1 cellular context compared by ENCODE assay signal in genomic region chr7:95028683-95029082, GRCh38.
TF ChIP-seq lines count a peak whose summit lies in the region.

No MANE protein-coding gene starts in this region.

TF ChIP-seq in HepG2, 621 proteins besides CTCF, POLR2A, EP300 and RAD21 (continued from another document and continues in another):
- TF ChIP-seq MBD4 (IDR thresholded peaks at IDR 0.05; ENCODE audit: borderline replicate concordance, low read length) (0 out of 2 replicates have a peak, but pooled peaks have one; percentile 52), KAT8 (CRISPR knock-in tag; IDR thresholded peaks at IDR 0.05) (peak; percentile 39; the same call in 1 of the 2 replicates), RERE (CRISPR knock-in tag; IDR thresholded peaks at IDR 0.05; ENCODE audit: low read depth) (peak; percentile 69), POLR2AphosphoS2 (IDR thresholded peaks at IDR 0.05; ENCODE audit: low read depth, low read length) (no peak), ZSCAN29 (CRISPR knock-in tag; conservative IDR thresholded peaks at IDR 0.05) (peak; percentile 55; the same call in 1 of the 2 replicates), FOXJ3 (CRISPR knock-in tag; IDR thresholded peaks at IDR 0.05; ENCODE audit: borderline replicate concordance) (peak; percentile 80; the same call in 1 of the 2 replicates), CREM (IDR thresholded peaks at IDR 0.05) (peak; percentile 81), CREM (CRISPR knock-in tag; IDR thresholded peaks at IDR 0.05) (no peak), ZNF879 (CRISPR knock-in tag; IDR thresholded peaks at IDR 0.05) (no peak), HDAC2 (CRISPR knock-in tag; IDR thresholded peaks at IDR 0.05) (peak; percentile 93), IRF9 (CRISPR knock-in tag; IDR thresholded peaks at IDR 0.05; ENCODE audit: borderline replicate concordance) (no peak), SOX5 (CRISPR knock-in tag; IDR thresholded peaks at IDR 0.05; ENCODE audit: borderline replicate concordance) (peak; percentile 86; the same call in 1 of the 2 replicates), ZNF678 (CRISPR knock-in tag; IDR thresholded peaks at IDR 0.05) (no peak), ZNF3 (CRISPR knock-in tag; IDR thresholded peaks at IDR 0.05) (no peak), CCDC6 (CRISPR knock-in tag; IDR thresholded peaks at IDR 0.05) (no peak), FOXA3 (CRISPR knock-in tag; IDR thresholded peaks at IDR 0.05) (peak; percentile 88), SALL1 (CRISPR knock-in tag; IDR thresholded peaks at IDR 0.05) (peak; percentile 68; the same call in 1 of the 2 replicates), MBNL3 (CRISPR knock-in tag; conservative IDR thresholded peaks at IDR 0.05) (no peak), CBX5 (CRISPR knock-in tag; IDR thresholded peaks at IDR 0.05; ENCODE audit: borderline replicate concordance) (no peak), MAX (IDR thresholded peaks at IDR 0.05) (0 out of 2 replicates have a peak, but pooled peaks have one; percentile 23), BCLAF1 (IDR thresholded peaks at IDR 0.05) (no peak), ZNF496 (CRISPR knock-in tag; IDR thresholded peaks at IDR 0.05; ENCODE audit: insufficient replicate concordance) (no peak), NR2F1 (CRISPR knock-in tag; IDR thresholded peaks at IDR 0.05) (peak in 1 of 2 experiments; percentile 46; a peak in 1 of 4 replicates), SOX13 (IDR thresholded peaks at IDR 0.05) (0 out of 2 replicates have a peak, but pooled peaks have one; percentile 50), SOX13 (CRISPR knock-in tag; conservative IDR thresholded peaks at IDR 0.05 in 1 of 2, IDR thresholded peaks at IDR 0.05 in 1 of 2) (peak in 1 of 2 experiments; percentile 86; a peak in 2 of 4 replicates), ZNF780A (CRISPR knock-in tag; IDR thresholded peaks at IDR 0.05) (no peak), ZMYM4 (CRISPR knock-in tag; IDR thresholded peaks at IDR 0.05) (peak; percentile 69), GTF2F1 (IDR thresholded peaks at IDR 0.05; ENCODE audit: low read length) (no peak), MIER2 (CRISPR knock-in tag; IDR thresholded peaks at IDR 0.05) (0 out of 2 replicates have a peak, but pooled peaks have one; percentile 44), KDM2A (CRISPR knock-in tag; IDR thresholded peaks at IDR 0.05; ENCODE audit: borderline replicate concordance, low read depth) (no peak), SAFB2 (CRISPR knock-in tag; IDR thresholded peaks at IDR 0.05; ENCODE audit: borderline replicate concordance, low read depth) (no peak), TEAD3 (CRISPR knock-in tag; optimal IDR thresholded peaks at IDR 0.05; ENCODE audit: borderline replicate concordance) (peak; percentile 52), CEBPG (CRISPR knock-in tag; IDR thresholded peaks at IDR 0.05) (peak; percentile 28; the same call in 1 of the 2 replicates), ZNF776 (CRISPR knock-in tag; IDR thresholded peaks at IDR 0.05) (no peak), TBX3 (IDR thresholded peaks at IDR 0.05; ENCODE audit: borderline replicate concordance) (peak; percentile 84), ZNF652 (CRISPR knock-in tag; IDR thresholded peaks at IDR 0.05; ENCODE audit: borderline replicate concordance, low read depth) (peak; percentile 25; the same call in 1 of the 2 replicates), TOPORS (CRISPR knock-in tag; IDR thresholded peaks at IDR 0.05) (0 out of 2 replicates have a peak, but pooled peaks have one; percentile 30), ZNF251 (CRISPR knock-in tag; IDR thresholded peaks at IDR 0.05) (no peak), CREB1 (IDR thresholded peaks at IDR 0.05) (no peak), CREB1 (CRISPR knock-in tag; IDR thresholded peaks at IDR 0.05) (peak; percentile 42), FOXA1 (IDR thresholded peaks at IDR 0.05) (no peak), FOXA1 (CRISPR knock-in tag; IDR thresholded peaks at IDR 0.05) (peak; percentile 87), TCF7 (IDR thresholded peaks at IDR 0.05; ENCODE audit: low read depth) (peak; percentile 84)
- TF ChIP-seq, protein P1, sequence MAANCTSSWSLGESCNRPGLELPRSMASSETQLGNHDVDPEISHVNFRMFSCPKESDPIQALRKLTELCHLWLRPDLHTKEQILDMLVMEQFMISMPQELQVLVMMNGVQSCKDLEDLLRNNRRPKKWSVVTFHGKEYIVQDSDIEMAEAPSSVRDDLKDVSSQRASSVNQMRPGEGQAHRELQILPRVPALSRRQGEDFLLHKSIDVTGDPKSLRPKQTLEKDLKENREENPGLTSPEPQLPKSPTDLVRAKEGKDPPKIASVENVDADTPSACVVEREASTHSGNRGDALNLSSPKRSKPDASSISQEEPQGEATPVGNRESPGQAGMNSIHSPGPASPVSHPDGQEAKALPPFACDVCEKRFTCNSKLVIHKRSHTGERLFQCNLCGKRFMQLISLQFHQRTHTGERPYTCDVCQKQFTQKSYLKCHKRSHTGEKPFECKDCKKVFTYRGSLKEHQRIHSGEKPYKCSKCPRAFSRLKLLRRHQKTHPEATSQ (CRISPR knock-in tag; IDR thresholded peaks at IDR 0.05; ENCODE audit: borderline replicate concordance), result peak; percentile 43; the same call in 1 of the 2 replicates
- TF ChIP-seq, protein P2, sequence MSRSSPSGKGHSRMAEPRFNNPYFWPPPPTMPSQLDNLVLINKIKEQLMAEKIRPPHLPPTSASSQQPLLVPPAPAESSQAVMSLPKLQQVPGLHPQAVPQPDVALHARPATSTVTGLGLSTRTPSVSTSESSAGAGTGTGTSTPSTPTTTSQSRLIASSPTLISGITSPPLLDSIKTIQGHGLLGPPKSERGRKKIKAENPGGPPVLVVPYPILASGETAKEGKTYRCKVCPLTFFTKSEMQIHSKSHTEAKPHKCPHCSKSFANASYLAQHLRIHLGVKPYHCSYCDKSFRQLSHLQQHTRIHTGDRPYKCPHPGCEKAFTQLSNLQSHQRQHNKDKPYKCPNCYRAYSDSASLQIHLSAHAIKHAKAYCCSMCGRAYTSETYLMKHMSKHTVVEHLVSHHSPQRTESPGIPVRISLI (CRISPR knock-in tag; IDR thresholded peaks at IDR 0.05; ENCODE audit: borderline replicate concordance), result peak; percentile 92; the same call in 1 of the 2 replicates
- TF ChIP-seq, protein P3, sequence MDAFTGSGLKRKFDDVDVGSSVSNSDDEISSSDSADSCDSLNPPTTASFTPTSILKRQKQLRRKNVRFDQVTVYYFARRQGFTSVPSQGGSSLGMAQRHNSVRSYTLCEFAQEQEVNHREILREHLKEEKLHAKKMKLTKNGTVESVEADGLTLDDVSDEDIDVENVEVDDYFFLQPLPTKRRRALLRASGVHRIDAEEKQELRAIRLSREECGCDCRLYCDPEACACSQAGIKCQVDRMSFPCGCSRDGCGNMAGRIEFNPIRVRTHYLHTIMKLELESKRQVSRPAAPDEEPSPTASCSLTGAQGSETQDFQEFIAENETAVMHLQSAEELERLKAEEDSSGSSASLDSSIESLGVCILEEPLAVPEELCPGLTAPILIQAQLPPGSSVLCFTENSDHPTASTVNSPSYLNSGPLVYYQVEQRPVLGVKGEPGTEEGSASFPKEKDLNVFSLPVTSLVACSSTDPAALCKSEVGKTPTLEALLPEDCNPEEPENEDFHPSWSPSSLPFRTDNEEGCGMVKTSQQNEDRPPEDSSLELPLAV (CRISPR knock-in tag; conservative IDR thresholded peaks at IDR 0.05; ENCODE audit: low read depth), result no peak
- TF ChIP-seq, protein P4, sequence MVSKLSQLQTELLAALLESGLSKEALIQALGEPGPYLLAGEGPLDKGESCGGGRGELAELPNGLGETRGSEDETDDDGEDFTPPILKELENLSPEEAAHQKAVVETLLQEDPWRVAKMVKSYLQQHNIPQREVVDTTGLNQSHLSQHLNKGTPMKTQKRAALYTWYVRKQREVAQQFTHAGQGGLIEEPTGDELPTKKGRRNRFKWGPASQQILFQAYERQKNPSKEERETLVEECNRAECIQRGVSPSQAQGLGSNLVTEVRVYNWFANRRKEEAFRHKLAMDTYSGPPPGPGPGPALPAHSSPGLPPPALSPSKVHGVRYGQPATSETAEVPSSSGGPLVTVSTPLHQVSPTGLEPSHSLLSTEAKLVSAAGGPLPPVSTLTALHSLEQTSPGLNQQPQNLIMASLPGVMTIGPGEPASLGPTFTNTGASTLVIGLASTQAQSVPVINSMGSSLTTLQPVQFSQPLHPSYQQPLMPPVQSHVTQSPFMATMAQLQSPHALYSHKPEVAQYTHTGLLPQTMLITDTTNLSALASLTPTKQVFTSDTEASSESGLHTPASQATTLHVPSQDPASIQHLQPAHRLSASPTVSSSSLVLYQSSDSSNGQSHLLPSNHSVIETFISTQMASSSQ (IDR thresholded peaks at IDR 0.05; ENCODE audit: low read depth), result 0 out of 2 replicates have a peak, but pooled peaks have one; percentile 36
- TF ChIP-seq, protein P4 (CRISPR knock-in tag; IDR thresholded peaks at IDR 0.05; ENCODE audit: borderline replicate concordance), result peak; percentile 78; the same call in 1 of the 2 replicates
